8 cellular contexts compared by ENCODE assay signal in the genomic region with DNA sequence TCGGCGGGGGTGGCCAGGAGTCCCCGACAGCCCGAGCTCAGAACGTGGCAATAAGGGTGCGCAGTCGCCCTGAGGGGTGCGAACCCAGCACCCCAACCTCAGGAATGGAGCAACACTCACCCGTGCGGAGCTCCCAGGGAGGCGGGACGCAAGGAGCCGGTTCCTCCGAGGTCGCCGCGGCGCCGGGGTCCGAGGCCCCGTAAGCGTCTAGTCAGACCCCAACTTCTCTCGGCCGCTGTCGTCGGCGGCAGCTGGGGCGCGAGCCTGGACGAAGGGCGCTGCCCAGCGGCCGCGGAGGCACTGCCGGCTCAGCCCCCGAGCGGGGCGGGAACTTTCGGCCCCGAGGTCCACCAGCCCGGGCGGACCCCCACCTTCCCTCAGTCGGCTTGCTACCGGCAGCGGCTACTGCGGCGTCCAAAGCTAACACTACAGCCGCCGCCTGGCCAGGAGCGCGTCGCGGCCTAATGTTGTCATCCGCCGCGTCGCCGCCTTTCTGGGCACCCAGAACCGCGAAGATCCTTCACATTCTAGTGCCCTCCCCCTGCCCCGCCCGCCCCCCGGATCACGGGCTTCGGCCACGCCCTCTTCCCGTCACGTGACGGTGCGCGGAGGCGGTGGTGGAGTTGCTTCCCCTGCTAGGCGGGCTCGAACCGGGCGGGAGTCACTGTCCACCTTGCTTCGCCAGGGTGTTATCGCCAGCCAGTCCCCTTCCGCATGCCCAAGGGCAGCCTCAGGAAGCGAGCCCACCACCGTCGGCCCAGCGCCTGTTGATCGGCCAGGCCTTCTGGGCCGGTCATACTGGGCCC. TPM values are rescaled to one million over a fixed set of nuclear protein-coding genes. Genes with fewer than 3 reads are reported as not detected.
DNase-seq lines count a peak whose midpoint lies in the region; TF ChIP-seq lines count a peak whose summit lies in the region.

Gene OSBPL8 (minus strand): TSS at position 495 of the 806 bp plus-strand sequence. CDS start 72,220 bp downstream, outside the sequence.

- H3K4me3 ChIP-seq in GM08714 (ENCODE audit: low read length) (peak within 1 kb of the TSS; percentile 96), suprapubic skin (peak within 1 kb of the TSS; percentile 96)

- no peaks in the 10 kb centered on the region for H3K36me3 ChIP-seq in suprapubic skin

- DNase-seq in HFFc6: peak; percentile 86
- DNase-seq in NAMALWA (ENCODE audit: low spot score): peak; percentile 94
- peak; percentile 94 for DNase-seq in SK-N-DZ (ENCODE audit: low spot score)
- peak; percentile 96 for DNase-seq in activated naive CD4-positive, alpha-beta T cell treated with anti-CD3 and anti-CD28 coated beads, Interleukin-2, amount 10 ng/mL, durations not matched to agents 7 days and 5 days
- peak; percentile 94 for DNase-seq in germinal center (ENCODE audit: low spot score)
- peak; percentile 53 to 98 (median 93) for DNase-seq in nucleus accumbens (lab: John Stamatoyannopoulos, UW)
- peak; percentile 98 for DNase-seq in suprapubic skin (ENCODE audit: low spot score in 2 of 2)

- TF ChIP-seq CTCF in HFFc6 (IDR thresholded peaks at IDR 0.05) (peak; percentile 41; the same call in 1 of the 2 replicates), suprapubic skin (IDR thresholded peaks at IDR 0.05) (no peak)

- no peaks in the 10 kb centered on the region for H3K27me3 ChIP-seq in suprapubic skin

- peak; percentile 60 to 87 for TF ChIP-seq POLR2A in suprapubic skin (IDR thresholded peaks at IDR 0.05)

- peak within 1 kb of the TSS; percentile 97 for H3K27ac Mint-ChIP-seq in HFFc6
- peak within 1 kb of the TSS; percentile 99 for H3K27ac Mint-ChIP-seq in activated naive CD4-positive, alpha-beta T cell treated with anti-CD3 and anti-CD28 coated beads, Interleukin-2, amount 10 ng/mL, durations not matched to agents 7 days and 5 days

- peaks cover 38% of the 10 kb centered on the region for H3K4me1 Mint-ChIP-seq in HFFc6 (ENCODE audit: low read depth)
- peaks cover 41% of the 10 kb centered on the region for H3K4me1 Mint-ChIP-seq in activated naive CD4-positive, alpha-beta T cell treated with anti-CD3 and anti-CD28 coated beads, Interleukin-2, amount 10 ng/mL, durations not matched to agents 7 days and 5 days

- WGBS in suprapubic skin: 0% methylated on average over 10 of the region's 85 CpGs

- H3K27ac ChIP-seq in suprapubic skin: peak within 1 kb of the TSS; percentile 98

- TF ChIP-seq EP300 in suprapubic skin (IDR thresholded peaks at IDR 0.05): no peak

- CTCF ChIA-PET in activated naive CD4-positive, alpha-beta T cell treated with anti-CD3 and anti-CD28 coated beads, Interleukin-2, amount 10 ng/mL, durations not matched to agents 7 days and 5 days (lab: Charles Lee): interaction anchor here (0.6 to 1.8 kb wide), 3 partner anchors 28 to 233 kb away, joined by 3 to 9 read pairs (median 4); partner anchors contain the start of gene BBS10

- peaks cover 54% of the 10 kb centered on the region for H3K4me1 ChIP-seq in suprapubic skin

- no peaks in the 10 kb centered on the region for H3K9me3 Mint-ChIP-seq in HFFc6
- no peaks in the 10 kb centered on the region for H3K9me3 Mint-ChIP-seq in activated naive CD4-positive, alpha-beta T cell treated with anti-CD3 and anti-CD28 coated beads, Interleukin-2, amount 10 ng/mL, durations not matched to agents 7 days and 5 days

- H3K27me3 Mint-ChIP-seq in HFFc6 (ENCODE audit: insufficient read depth): no peaks in the 10 kb centered on the region
- H3K27me3 Mint-ChIP-seq in activated naive CD4-positive, alpha-beta T cell treated with anti-CD3 and anti-CD28 coated beads, Interleukin-2, amount 10 ng/mL, durations not matched to agents 7 days and 5 days: no peaks in the 10 kb centered on the region

- H3K4me3 Mint-ChIP-seq in HFFc6: peak within 1 kb of the TSS; percentile 98
- peak within 1 kb of the TSS; percentile 94 for H3K4me3 Mint-ChIP-seq in activated naive CD4-positive, alpha-beta T cell treated with anti-CD3 and anti-CD28 coated beads, Interleukin-2, amount 10 ng/mL, durations not matched to agents 7 days and 5 days

- no peaks in the 10 kb centered on the region for H3K36me3 Mint-ChIP-seq in HFFc6 (ENCODE audit: low read depth)
- H3K36me3 Mint-ChIP-seq in activated naive CD4-positive, alpha-beta T cell treated with anti-CD3 and anti-CD28 coated beads, Interleukin-2, amount 10 ng/mL, durations not matched to agents 7 days and 5 days: peaks cover 20% of the 10 kb centered on the region

- no peaks in the 10 kb centered on the region for H3K9me3 ChIP-seq in suprapubic skin

RNA-seq across cellular contexts. Expression of gene OSBPL8, which starts in this region (rescaled TPM):
- total RNA-seq in HFFc6 (2021; fragmentation: NEBNext Ultra II Directional; extraction: Animal tissue kit (Norgen Biotek cat#: 25700)): 10 to 100 TPM; 66.8 to 77.8 (median 71.1) TPM
- polyA plus RNA-seq in SK-N-DZ (2014; cell fraction: cytosol; rRNA removed): 58.0 and 65.6 TPM in 2 replicates
- 38.9 and 51.6 TPM in 2 replicates for polyA plus RNA-seq in SK-N-DZ (2014; cell fraction: nucleus; rRNA removed)
- 100 to 1,000 TPM in 1 of 4 donors, 10 to 100 TPM in 3; 73.1 to 116 (median 87.4) TPM for total RNA-seq in suprapubic skin

Comparison
In these comparisons a context has a peak if more than half of its experiments do, and no peak if none do; other contexts are left out.
1. Peak in every context shown above with its lines: DNase-seq, H3K4me3 ChIP-seq and H3K27ac ChIP-seq.